In genomic region chr17:46372236-46373229, GRCh38 we compare ENCODE assay signal across 8 cellular contexts. TPM values are rescaled to one million over a fixed set of nuclear protein-coding genes. Genes with fewer than 3 reads are reported as not detected.
DNase-seq lines count a peak whose midpoint lies in the region; ATAC-seq and TF ChIP-seq lines count a peak whose summit lies in the region.
"Not testable (repeated sequence)": the region's sequence is repeated elsewhere in the genome, so short reads cannot be mapped to it uniquely, and the experiment has no call there.

No MANE protein-coding gene starts in this region.

- ATAC-seq in GM18907 (IDR thresholded peaks at IDR 0.05; ENCODE audit: unreplicated experiment), result peak; percentile 67
- ATAC-seq in GM21390 (IDR thresholded peaks at IDR 0.05; ENCODE audit: unreplicated experiment), result peak; percentile 70
- ATAC-seq in HG02759 (IDR thresholded peaks at IDR 0.05; ENCODE audit: unreplicated experiment), result peak; percentile 91
- ATAC-seq in HG03196 (IDR thresholded peaks at IDR 0.05; ENCODE audit: unreplicated experiment), result peak; percentile 76
- ATAC-seq in RWPE2 (ENCODE audit: low read depth), result peak; percentile 91
- ATAC-seq in lower lobe of right lung, result peak; percentile 99
- ATAC-seq in upper lobe of right lung, result peak; percentile 99

- H4K20me1 ChIP-seq in mammary epithelial cell (ENCODE audit: insufficient read depth, low read length), result not testable (repeated sequence)

- H3K4me1 ChIP-seq in RWPE2 (ENCODE audit: insufficient read depth, poor library complexity, severe bottlenecking); mammary epithelial cell (ENCODE audit: insufficient read depth, low read length); lower lobe of right lung; upper lobe of right lung: not testable (repeated sequence)

- H3K27ac ChIP-seq in RWPE2 (ENCODE audit: poor library complexity, severe bottlenecking); mammary epithelial cell (ENCODE audit: insufficient read depth, low read depth, low read length); lower lobe of right lung; upper lobe of right lung: not testable (repeated sequence)

- DNase-seq in RWPE2 (ENCODE audit: low spot score); mammary epithelial cell; lower lobe of right lung; upper lobe of right lung: not testable (repeated sequence)

- WGBS in mammary epithelial cell (ENCODE audit: low coverage, missing lambda C conversion rate), result no CpG with 5 or more reads among the region's 95 CpGs

- not testable (repeated sequence) for H3K4me2 ChIP-seq in mammary epithelial cell (ENCODE audit: insufficient read depth, low read depth, low read length)

- TF ChIP-seq CTCF in RWPE2 (IDR thresholded peaks at IDR 0.05; ENCODE audit: poor library complexity, severe bottlenecking); mammary epithelial cell (conservative IDR thresholded peaks at IDR 0.05 in 1 of 2, IDR thresholded peaks at IDR 0.05 in 1 of 2; ENCODE audit: extremely low read depth in 1 of 2, insufficient read depth in 1 of 2, low read depth in 1 of 2, low read length in 2 of 2); lower lobe of right lung (IDR thresholded peaks at IDR 0.05); upper lobe of right lung (IDR thresholded peaks at IDR 0.05): not testable (repeated sequence)

- not testable (repeated sequence) for H3K36me3 ChIP-seq in RWPE2 (ENCODE audit: low read depth); mammary epithelial cell (ENCODE audit: insufficient read depth, low read length); lower lobe of right lung; upper lobe of right lung

- not testable (repeated sequence) for H3K27me3 ChIP-seq in RWPE2 (ENCODE audit: insufficient read depth, poor library complexity, severe bottlenecking); mammary epithelial cell (ENCODE audit: insufficient read depth, low read length); lower lobe of right lung (ENCODE audit: low read depth); upper lobe of right lung

- in situ Hi-C loops in mammary epithelial cell (cut with MboI; ENCODE audit: low sequenced_read_pairs in 2 of 2), result not testable (repeated sequence)

- TSS peak; percentile 91 for BruUV-seq in mammary epithelial cell (replicated peaks; lab: Mats Ljungman, UMichigan)

- not testable (repeated sequence) for H2AFZ ChIP-seq in mammary epithelial cell (ENCODE audit: low read depth, low read length)

- CTCF ChIA-PET in mammary epithelial cell (lab: Charles Lee; ENCODE audit: low non-redundant PET), result not testable (repeated sequence)

- dilution Hi-C loops in mammary epithelial cell (cut with HindIII; ENCODE audit: low sequenced_read_pairs), result not testable (repeated sequence)

- not testable (repeated sequence) for H3K79me2 ChIP-seq in mammary epithelial cell (ENCODE audit: insufficient read depth, low read length)

- not testable (repeated sequence) for H3K9ac ChIP-seq in mammary epithelial cell (ENCODE audit: insufficient read depth, low read length)

- H3K4me3 ChIP-seq in RWPE2 (ENCODE audit: severe bottlenecking); mammary epithelial cell (replicated peaks in 1 of 3; ENCODE audit: insufficient read depth in 1 of 3, low read depth in 2 of 3, low read length in 3 of 3); lower lobe of right lung; upper lobe of right lung: not testable (repeated sequence)

- not testable (repeated sequence) for H3K9me3 ChIP-seq in RWPE2 (ENCODE audit: severe bottlenecking); mammary epithelial cell (replicated peaks; ENCODE audit: insufficient read depth, low read length); lower lobe of right lung; upper lobe of right lung

- intact Hi-C loops in mammary epithelial cell (cut with micrococcal nuclease); lower lobe of right lung (cut with DNase I); upper lobe of right lung (cut with DNase I): not testable (repeated sequence)

RNA-seq across cellular contexts. Expression of gene ARL17B, which starts 11.0 kb away (rescaled TPM):
- total RNA-seq in mammary epithelial cell (10 to 100 TPM in 1 of 2 donors, 1 to 10 TPM in 1; 3.7 to 15.1 TPM), lower lobe of right lung (29.3 TPM), upper lobe of right lung (31.0 TPM)
- polyA plus RNA-seq in mammary epithelial cell, result 9.6 TPM
- polyA minus RNA-seq in mammary epithelial cell, result 20.5 TPM
